ENCODE assay signal across 8 cellular contexts in the genomic region with DNA sequence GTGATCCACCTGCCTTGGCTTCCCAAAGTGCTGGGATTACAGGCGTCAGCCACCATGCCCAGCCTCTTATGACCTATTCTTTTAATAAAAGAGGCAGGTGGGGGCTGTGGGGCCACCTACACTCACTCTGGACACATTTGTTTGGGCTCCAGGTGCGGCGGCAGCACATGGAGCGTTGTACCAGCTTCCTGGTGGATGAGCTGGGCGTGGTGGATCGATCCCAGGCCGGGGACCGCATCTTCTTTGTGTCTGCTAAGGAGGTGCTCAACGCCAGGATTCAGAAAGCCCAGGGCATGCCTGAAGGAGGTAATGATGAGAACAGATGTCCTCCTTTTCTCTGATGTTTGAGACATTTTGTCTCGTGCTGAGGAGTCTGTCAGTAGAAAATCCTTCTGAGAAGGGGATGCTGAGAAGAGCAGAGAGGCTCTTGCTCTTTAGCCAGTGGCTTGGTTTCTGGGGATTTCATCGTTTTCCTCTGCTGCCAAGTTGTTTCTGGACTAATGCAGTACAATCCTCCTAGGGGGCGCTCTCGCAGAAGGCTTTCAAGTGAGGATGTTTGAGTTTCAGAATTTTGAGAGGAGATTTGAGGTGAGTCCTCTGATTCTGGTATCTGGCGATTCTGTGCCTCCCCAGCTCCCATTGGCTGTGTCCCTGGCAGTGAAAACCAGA. TPM values are rescaled to one million over a fixed set of nuclear protein-coding genes. Genes with fewer than 3 reads are reported as not detected.
DNase-seq lines count a peak whose midpoint lies in the region; ATAC-seq lines count a peak whose summit lies in the region.

No MANE protein-coding gene starts in this region.

- intact Hi-C loops in left ventricle myocardium superior (cut with micrococcal nuclease): no loop called here

- ATAC-seq in left ventricle myocardium superior (no peak), HG03469 (IDR thresholded peaks at IDR 0.05; ENCODE audit: unreplicated experiment) (no peak)

- DNase-seq in DMS 273 (lab: John Stamatoyannopoulos, UW; ENCODE audit: unreplicated experiment): peak; percentile 78
- no peak for DNase-seq in DMS 273 treated with DMSO at 0.1 percent for 48 hours (lab: John Stamatoyannopoulos, UW)
- peak; percentile 19 for DNase-seq in MV-4-11 (lab: John Stamatoyannopoulos, UW)
- peak; percentile 41 for DNase-seq in activated T-cell treated with anti-CD3 and anti-CD28 coated beads for 48 hours (ENCODE audit: low read depth)
- DNase-seq in left ventricle myocardium superior: peak; percentile 29
- peak; percentile 43 to 67 for DNase-seq in stimulated activated CD4-positive, alpha-beta T cell treated with anti-CD3 and anti-CD28 coated beads, Interleukin-4, amount 100 ng/mL, for 48 hours (ENCODE audit: low read depth in 2 of 2)
- DNase-seq in kidney tubule cell (ENCODE audit: low spot score): no peak

RNA-seq across cellular contexts. Expression of gene MIIP, which starts 17.9 kb away (rescaled TPM):
- 11.5 TPM for total RNA-seq in left ventricle myocardium superior

RNA-seq across cellular contexts. Expression of gene MFN2, which starts 21.1 kb away (rescaled TPM):
- 688 TPM for total RNA-seq in left ventricle myocardium superior

Comparison
In these comparisons a context has a peak if more than half of its experiments do, and no peak if none do; other contexts are left out.
1. DNase-seq: peak in DMS 273 (single experiment), MV-4-11 (single experiment), activated T-cell treated with anti-CD3 and anti-CD28 coated beads for 48 hours (single experiment), left ventricle myocardium superior (single experiment) and stimulated activated CD4-positive, alpha-beta T cell treated with anti-CD3 and anti-CD28 coated beads, Interleukin-4, amount 100 ng/mL, for 48 hours (2 of 2); none in DMS 273 treated with DMSO at 0.1 percent for 48 hours (single experiment) and kidney tubule cell (single experiment).